In genomic region chr17:45793999-45794540, GRCh38 we compare ENCODE assay signal across 23 cellular contexts. TPM values are rescaled to one million over a fixed set of nuclear protein-coding genes. Genes with fewer than 3 reads are reported as not detected.
"Had no signal": no experiment of that assay in that cellular context is flagged by ENCODE, and none has a peak within 500 bp of the region (broad histone marks: within the 10 kb centered on the region; RNA-seq: fewer than 3 reads in every experiment).

No MANE protein-coding gene starts in this region.

- H3K27ac ChIP-seq: RWPE1 had no signal

- H3K9me3 ChIP-seq: MG63, SK-N-SH had no signal

- H3K9ac ChIP-seq: SK-N-SH had no signal

- H3K36me3 ChIP-seq: MG63 had no signal

- H3K4me2 ChIP-seq: SK-N-SH had no signal

- ATAC-seq: T-cell had no signal

- H3K4me3 ChIP-seq: MG63 had no signal

- DNase-seq: Karpas-422, KG1, NCI-H1092, NCI-H1105 treated with DMSO at 0.1 percent for 48 hours, NCI-H1417 treated with DMSO at 0.1 percent for 48 hours, NCI-H146, NCI-H1694 treated with DMSO at 0.1 percent for 48 hours, NCI-H2029, NCI-H2081 treated with DMSO at 0.1 percent for 48 hours, NCI-H2171, NCI-H446, NCI-H510A, NCI-H524 treated with DMSO at 0.1 percent for 48 hours, NCI-H774, SHP77, SK-N-SH, T-cell had no signal

RNA-seq across cellular contexts. Expression of gene CRHR1, which starts 9.9 kb away (rescaled TPM):
- total RNA-seq: HT-29, OCI-LY7, PC-3, T-cell had no signal

RNA-seq across cellular contexts. Expression of gene SPPL2C, which starts 50.6 kb away (rescaled TPM):
- total RNA-seq: HT-29, OCI-LY7, PC-3, SK-MEL-5, T-cell had no signal
- polyA plus RNA-seq: SK-N-SH had no signal
